In genomic region chr1:57826535-57826934, GRCh38 we compare ENCODE assay signal across 16 cellular contexts.
DNase-seq lines count a peak whose midpoint lies in the region; FAIRE-seq and TF ChIP-seq lines count a peak whose summit lies in the region.
"Had no signal": no experiment of that assay in that cellular context is flagged by ENCODE, and none has a peak within 500 bp of the region (broad histone marks: within the 10 kb centered on the region; RNA-seq: fewer than 3 reads in every experiment).

No MANE protein-coding gene starts in this region.

- FAIRE-seq in islet of Langerhans (lab: Jason Lieb, UNC), result peak; percentile 86
- FAIRE-seq in GM12892 (lab: Jason Lieb, UNC), result no peak
- FAIRE-seq: A204.1, GM19239, H54, HepG2 had no signal

- DNase-seq in NCI-H1105 treated with DMSO at 0.1 percent for 48 hours (lab: John Stamatoyannopoulos, UW) (peak; percentile 4), NCI-H1105 (lab: John Stamatoyannopoulos, UW) (no peak), DMS 273 treated with DMSO at 0.1 percent for 48 hours (lab: John Stamatoyannopoulos, UW) (peak; percentile 58), NCI-H524 (lab: John Stamatoyannopoulos, UW) (peak; percentile 57 to 93), amniotic stem cell (lab: John Stamatoyannopoulos, UW) (no peak), GM12892 (ENCODE audit: insufficient read length) (no peak), epidermal melanocyte (ENCODE audit: insufficient read length, low spot score) (no peak)
- DNase-seq: HFFc6, MG63, OCI-M1, SJCRH30 had no signal

- TF ChIP-seq POLR2A in GM12892 (IDR thresholded peaks at IDR 0.05; ENCODE audit: low read depth, low read length), result no peak

Comparison
In these comparisons a context has a peak if more than half of its experiments do, and no peak if none do; other contexts are left out.
1. DNase-seq: peak in NCI-H1105 treated with DMSO at 0.1 percent for 48 hours (single experiment), DMS 273 treated with DMSO at 0.1 percent for 48 hours (single experiment) and NCI-H524 (2 of 2); none in NCI-H1105 (single experiment), amniotic stem cell (single experiment), GM12892 (single experiment) and epidermal melanocyte (single experiment).